22 cellular contexts compared by ENCODE assay signal in genomic region chr18:37631422-37631821, GRCh38.
"Had no signal": no experiment of that assay in that cellular context is flagged by ENCODE, and none has a peak within 500 bp of the region (broad histone marks: within the 10 kb centered on the region; RNA-seq: fewer than 3 reads in every experiment).

No MANE protein-coding gene starts in this region.

- DNase-seq: colonic mucosa; cortex of kidney; dorsolateral prefrontal cortex; effector CD4-positive, alpha-beta T cell; effector memory CD4-positive, alpha-beta T cell; esophagus squamous epithelium; foreskin fibroblast; foreskin melanocyte; gastrocnemius medialis; glutamatergic neuron; head of caudate nucleus; heart right ventricle; left cardiac atrium; left lung; left ventricle myocardium superior; lower lobe of right lung; mesenchymal stem cell; mucosa of descending colon; naive B cell had no signal

- H3K4me1 ChIP-seq: colonic mucosa, esophagus squamous epithelium, gastrocnemius medialis, heart right ventricle, left lung, lower lobe of right lung had no signal

- H3K4me3 ChIP-seq: colonic mucosa, dorsolateral prefrontal cortex, esophagus squamous epithelium, gastrocnemius medialis, heart right ventricle, left lung, lower lobe of right lung, mucosa of descending colon had no signal

- H3K27ac ChIP-seq: colonic mucosa, dorsolateral prefrontal cortex, esophagus squamous epithelium, gastrocnemius medialis, heart right ventricle, left lung, lower lobe of right lung had no signal

- H3K27me3 ChIP-seq: colonic mucosa, dorsolateral prefrontal cortex, esophagus squamous epithelium, gastrocnemius medialis, heart right ventricle, left lung had no signal

- H3K9me3 ChIP-seq: colonic mucosa, esophagus squamous epithelium, gastrocnemius medialis, heart right ventricle, left lung, lower lobe of right lung, mucosa of descending colon had no signal

- ATAC-seq: gastrocnemius medialis, heart right ventricle, left cardiac atrium, left lung, left ventricle myocardium superior, lower lobe of right lung, mucosa of descending colon had no signal

- H3K36me3 ChIP-seq: colonic mucosa, esophagus squamous epithelium, gastrocnemius medialis, heart right ventricle, left lung, lower lobe of right lung had no signal

- FAIRE-seq: endothelial cell of umbilical vein, islet of Langerhans, keratinocyte had no signal
